1 cellular context compared by ENCODE assay signal in the genomic region with DNA sequence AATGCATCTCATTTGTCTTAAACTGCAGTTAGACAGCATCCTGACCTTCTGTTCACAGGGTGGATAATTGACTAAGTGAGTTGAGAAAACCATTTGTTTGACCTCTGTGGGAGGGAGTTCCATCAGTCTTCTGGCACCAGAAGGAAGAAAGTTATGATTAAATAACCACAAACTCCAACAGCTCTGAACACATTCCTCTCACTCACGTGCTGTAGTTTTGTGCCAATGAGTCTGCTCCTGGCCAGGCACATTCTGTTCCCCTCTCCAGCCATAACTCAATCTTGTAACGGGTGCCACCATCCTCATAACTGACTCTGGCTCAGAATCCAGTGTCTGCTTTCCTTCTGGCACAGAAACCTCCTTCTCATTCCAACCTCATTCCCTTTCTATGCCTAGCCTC.
A peak's percentile ranks its signal among the peaks of the same experiment; 100 is the strongest.
TF ChIP-seq lines count a peak whose summit lies in the region.

No MANE protein-coding gene starts in this region.

TF ChIP-seq in IMR-90, 13 proteins besides CTCF, POLR2A, EP300 and RAD21 (continued from another document):
- TF ChIP-seq MXI1 (IDR thresholded peaks at IDR 0.05; ENCODE audit: borderline replicate concordance, low read depth, low read length), result no peak
- TF ChIP-seq NFE2L2 (IDR thresholded peaks at IDR 0.05; ENCODE audit: low read depth, low read length), result no peak
- TF ChIP-seq BHLHE40 (IDR thresholded peaks at IDR 0.05; ENCODE audit: low read depth, low read length), result peak; percentile 85
- TF ChIP-seq CEBPB (IDR thresholded peaks at IDR 0.05; ENCODE audit: low read depth, low read length), result no peak
- TF ChIP-seq RCOR1 (IDR thresholded peaks at IDR 0.05; ENCODE audit: insufficient replicate concordance, low read length), result no peak
